ENCODE assay signal across 24 cellular contexts in genomic region chr15:42286445-42287029, GRCh38. TPM values are rescaled to one million over a fixed set of nuclear protein-coding genes. Genes with fewer than 3 reads are reported as not detected.
A peak's percentile ranks its signal among the peaks of the same experiment; 100 is the strongest.
DNase-seq lines count a peak whose midpoint lies in the region; ATAC-seq and TF ChIP-seq lines count a peak whose summit lies in the region.
"Had no signal": no experiment of that assay in that cellular context is flagged by ENCODE, and none has a peak within 500 bp of the region (broad histone marks: within the 10 kb centered on the region; RNA-seq: fewer than 3 reads in every experiment).

No MANE protein-coding gene starts in this region.

- peaks cover 3% of the 10 kb centered on the region; the same call in 1 of the 2 replicates for H3K4me1 ChIP-seq in IMR-90 (ENCODE audit: control insufficient read depth, insufficient read depth, low read length)
- H3K4me1 ChIP-seq: SJSA1, tibial nerve had no signal

- in situ Hi-C loops in IMR-90 (cut with MboI; ENCODE audit: low sequenced_read_pairs): no loop called here

- H2AK9ac ChIP-seq in IMR-90 (replicated peaks; ENCODE audit: low read depth, low read length, poor library complexity): no peak overlapping the region

- no peaks in the 10 kb centered on the region for H3K4me1 Mint-ChIP-seq in WTC11
- H3K4me1 Mint-ChIP-seq: GM23338; stimulated activated memory B cell treated with anti-CD40 and anti-IgM and Interleukin-4, amounts not matched to agents 10 μg/mL and 1 μg/mL and 100 μg/mL, for 72 hours had no signal

- CTCF ChIA-PET in IMR-90 (lab: Yijun Ruan, JAX) (interaction anchor here (0.6 kb wide), 1 partner anchor 1763 kb away, joined by 3 read pairs; no protein-coding TSS in a partner anchor), WTC11 (lab: Charles Lee) (no interaction called here)

- peak overlapping the region; percentile 55; the same call in 1 of the 2 replicates for H3K4me2 ChIP-seq in IMR-90 (ENCODE audit: low read depth, low read length)
- H3K4me2 ChIP-seq: GM23338, PC-9 had no signal

- H3K4me3 Mint-ChIP-seq in WTC11: no peak overlapping the region
- H3K4me3 Mint-ChIP-seq: CD8-positive, alpha-beta T cell; GM23338; stimulated activated memory B cell treated with anti-CD40 and anti-IgM and Interleukin-4, amounts not matched to agents 10 μg/mL and 1 μg/mL and 100 μg/mL, for 72 hours had no signal

- no peak overlapping the region for H2AK5ac ChIP-seq in IMR-90 (ENCODE audit: low read depth, low read length)

- H3K9me3 ChIP-seq in IMR-90 (ENCODE audit: control insufficient read depth, insufficient read depth, low read length): no peaks in the 10 kb centered on the region
- H3K9me3 ChIP-seq: SJSA1, tibial nerve had no signal

- H3K4ac ChIP-seq in IMR-90 (ENCODE audit: low read depth, low read length): no peak overlapping the region; the same call in 1 of the 2 replicates

- no peak overlapping the region for H4K91ac ChIP-seq in IMR-90 (ENCODE audit: insufficient read depth, low read depth, low read length)

- H3K27ac Mint-ChIP-seq in WTC11: no peak overlapping the region
- H3K27ac Mint-ChIP-seq: CD8-positive, alpha-beta T cell; GM23338; stimulated activated memory B cell treated with anti-CD40 and anti-IgM and Interleukin-4, amounts not matched to agents 10 μg/mL and 1 μg/mL and 100 μg/mL, for 72 hours had no signal

- TF ChIP-seq CTCF in AG10803 (conservative IDR thresholded peaks at IDR 0.05; ENCODE audit: low read length): no peak
- TF ChIP-seq CTCF in IMR-90 (conservative IDR thresholded peaks at IDR 0.05; ENCODE audit: low read depth, low read length): no peak
- no peak for TF ChIP-seq CTCF in WTC11 (IDR thresholded peaks at IDR 0.05)

- H2BK20ac ChIP-seq in IMR-90 (ENCODE audit: low read depth, low read length): no peak overlapping the region

- H3K27ac ChIP-seq in IMR-90 (ENCODE audit: insufficient read depth, low read length): no peak overlapping the region
- H3K27ac ChIP-seq: PC-9, SJSA1, tibial nerve had no signal

- no peak overlapping the region for H2BK120ac ChIP-seq in IMR-90 (ENCODE audit: low read depth, low read length)

- DNase-seq in AG10803 (ENCODE audit: low read depth): peak; percentile 19
- DNase-seq in IMR-90: peak; percentile 60
- no peak for DNase-seq in WTC11 (ENCODE audit: low spot score)
- peak; percentile 75 for DNase-seq in iris pigment epithelial cell (ENCODE audit: low read depth)
- DNase-seq in NCI-H1105 treated with DMSO at 0.1 percent for 48 hours (lab: John Stamatoyannopoulos, UW): no peak
- no peak for DNase-seq in GM03348 (ENCODE audit: low spot score)
- DNase-seq in A172 (ENCODE audit: low spot score): no peak
- DNase-seq: ACHN; activated CD4-positive, CD25-positive, alpha-beta regulatory T cell treated with anti-CD3 and anti-CD28 coated beads, Interleukin-2, amount 50 U/mL, for 72 hours; activated gamma-delta T cell; amniotic stem cell; CD8-positive, alpha-beta T cell; DMS79 treated with DMSO at 0.1 percent for 48 hours; foreskin melanocyte; KG1; left cardiac atrium; NCI-H526 treated with DMSO at 0.1 percent for 48 hours; PC-9; T-helper 9 cell had no signal

- H4K20me1 ChIP-seq in IMR-90 (ENCODE audit: insufficient read depth, low read length): no peaks in the 10 kb centered on the region

- POLR2A ChIA-PET in IMR-90 (lab: Charles Lee; ENCODE audit: unreplicated experiment): no interaction called here
- POLR2A ChIA-PET in WTC11 (lab: Charles Lee): no interaction called here

- no peak overlapping the region; the same call in 1 of the 2 replicates for H4K5ac ChIP-seq in IMR-90 (ENCODE audit: low read depth, low read length)

- ATAC-seq in IMR-90 (ENCODE audit: low read depth): peak; percentile 79
- no peak for ATAC-seq in WTC11
- no peak for ATAC-seq in HG03469 (IDR thresholded peaks at IDR 0.05; ENCODE audit: unreplicated experiment)
- ATAC-seq: CD8-positive, alpha-beta T cell; GM23338; left cardiac atrium; stimulated activated memory B cell treated with anti-CD40 and anti-IgM and Interleukin-4, amounts not matched to agents 10 μg/mL and 1 μg/mL and 100 μg/mL, for 72 hours had no signal

- dilution Hi-C loops in IMR-90 (cut with HindIII; ENCODE audit: low sequenced_read_pairs, unreplicated experiment): no loop called here

- no peak for TF ChIP-seq RAD21 in IMR-90 (IDR thresholded peaks at IDR 0.05; ENCODE audit: low read length)

- H3K23ac ChIP-seq in IMR-90 (ENCODE audit: low read depth, low read length): no peak overlapping the region

- H3K56ac ChIP-seq in IMR-90 (ENCODE audit: extremely low read depth, insufficient read depth, low read length): no peak overlapping the region

- no peaks in the 10 kb centered on the region for H3K27me3 ChIP-seq in IMR-90 (ENCODE audit: control insufficient read depth, insufficient read depth, low read length)
- H3K27me3 ChIP-seq: SJSA1, tibial nerve had no signal

- H3K9me3 Mint-ChIP-seq in WTC11: no peaks in the 10 kb centered on the region
- H3K9me3 Mint-ChIP-seq: CD8-positive, alpha-beta T cell; GM23338; stimulated activated memory B cell treated with anti-CD40 and anti-IgM and Interleukin-4, amounts not matched to agents 10 μg/mL and 1 μg/mL and 100 μg/mL, for 72 hours had no signal

- no peaks in the 10 kb centered on the region for H3K36me3 Mint-ChIP-seq in WTC11

- H2AFZ ChIP-seq in IMR-90 (replicated peaks; ENCODE audit: low read length, poor library complexity): no peak overlapping the region
- H2AFZ ChIP-seq: GM23338, PC-9 had no signal

- no peak overlapping the region for H3K4me3 ChIP-seq in AG10803 (ENCODE audit: low read length)
- H3K4me3 ChIP-seq in IMR-90 (ENCODE audit: insufficient read depth, low read depth, low read length): no peak overlapping the region
- H3K4me3 ChIP-seq: GM23338, PC-9, SJSA1, tibial nerve had no signal

- no peaks in the 10 kb centered on the region for H3K27me3 Mint-ChIP-seq in WTC11 (ENCODE audit: low read depth)
- H3K27me3 Mint-ChIP-seq: stimulated activated memory B cell treated with anti-CD40 and anti-IgM and Interleukin-4, amounts not matched to agents 10 μg/mL and 1 μg/mL and 100 μg/mL, for 72 hours had no signal

- no TSS peak for BruUV-seq in IMR-90 (replicated peaks; lab: Mats Ljungman, UMichigan)

- intact Hi-C loops in IMR-90 (cut with micrococcal nuclease): no loop called here

- no peaks in the 10 kb centered on the region for H3K79me1 ChIP-seq in IMR-90 (ENCODE audit: low read depth in 1 of 2, low read length in 2 of 2)

- H3K36me3 ChIP-seq in IMR-90 (ENCODE audit: control insufficient read depth, insufficient read depth, low read length): peaks cover 5% of the 10 kb centered on the region

- H2BK15ac ChIP-seq in IMR-90 (ENCODE audit: low read depth, low read length): no peak overlapping the region

- H3K14ac ChIP-seq in IMR-90 (replicated peaks; ENCODE audit: low read depth, low read length): peak overlapping the region; percentile 6

- no peak overlapping the region for H3K9ac ChIP-seq in IMR-90 (ENCODE audit: low read depth, low read length)

- 0 out of 2 replicates have a peak, but pooled peaks cover 5% of the 10 kb centered on the region for H3K9me1 ChIP-seq in IMR-90 (ENCODE audit: insufficient read depth, low read length)

- 60% methylated on average over 1 of the region's 4 CpGs; no CpG with 5 or more reads in 1 of the 2 experiments for WGBS in IMR-90 (ENCODE audit: extremely low coverage in 2 of 2, insufficient read length in 1 of 2), 2 experiments

- peak overlapping the region; percentile 32 for H2BK5ac ChIP-seq in IMR-90 (ENCODE audit: low read depth, low read length, poor library complexity, severe bottlenecking)

- peak overlapping the region; percentile 31; the same call in 1 of the 2 replicates for H3K18ac ChIP-seq in IMR-90 (ENCODE audit: low read depth, low read length)

- H4K8ac ChIP-seq in IMR-90 (ENCODE audit: low read depth in 2 of 2, low read length in 2 of 2): no peak overlapping the region; a peak in 1 of 4 replicates

- TF ChIP-seq POLR2A in IMR-90 (IDR thresholded peaks at IDR 0.05; ENCODE audit: low read depth, low read length): no peak

TF ChIP-seq in IMR-90, 13 proteins besides CTCF, POLR2A, EP300 and RAD21:
- TF ChIP-seq USF2 (IDR thresholded peaks at IDR 0.05; ENCODE audit: low read depth, low read length) (no peak), FOS (IDR thresholded peaks at IDR 0.05; ENCODE audit: low read depth, low read length) (no peak; the same call in 1 of the 2 replicates), CEBPB (IDR thresholded peaks at IDR 0.05; ENCODE audit: low read depth, low read length) (peak; percentile 95)
TF ChIP-seq in IMR-90: peak in this region for 1.

TF ChIP-seq in WTC11, 78 proteins besides CTCF, POLR2A, EP300 and RAD21:
- no peak for TF ChIP-seq ZNF121 (CRISPR knock-in tag; IDR thresholded peaks at IDR 0.05)
- peak; percentile 95 for TF ChIP-seq GABPB1 (CRISPR knock-in tag; IDR thresholded peaks at IDR 0.05)
- no peak for TF ChIP-seq IRF2 (CRISPR knock-in tag; IDR thresholded peaks at IDR 0.05; ENCODE audit: borderline replicate concordance, low read depth)
- TF ChIP-seq JAZF1 (CRISPR knock-in tag; IDR thresholded peaks at IDR 0.05): no peak

RNA-seq across cellular contexts. Expression of gene TMEM87A, which starts 13.3 kb away (rescaled TPM):
- total RNA-seq in IMR-90 (2012; rRNA removed) (45.3 and 67.2 TPM in 2 replicates), WTC11 (2021) (28.6 to 32.4 TPM (median 30.5 TPM) in 3 replicates)
- polyA plus RNA-seq in IMR-90 (2012; rRNA removed): 15.3 and 16.6 TPM in 2 replicates
- 3.0 and 4.6 TPM in 2 replicates for polyA plus RNA-seq in IMR-90 (2012; cell fraction: cytosol; rRNA removed)
- 3.2 and 32.7 TPM in 2 replicates for polyA plus RNA-seq in IMR-90 (2012; cell fraction: nucleus; rRNA removed; ENCODE audit: low replicate concordance)
- 57.1 and 57.2 TPM in 2 replicates for total RNA-seq in A172 (2014; rRNA removed; shearing (Covaris generic))

RNA-seq across cellular contexts. Expression of gene GANC, which starts 13.5 kb away (rescaled TPM):
- 16.7 and 19.2 TPM in 2 replicates for total RNA-seq in IMR-90 (2012; rRNA removed)
- 6.7 and 7.1 TPM in 2 replicates for polyA plus RNA-seq in IMR-90 (2012; rRNA removed)
- 1.9 and 2.1 TPM in 2 replicates for polyA plus RNA-seq in IMR-90 (2012; cell fraction: cytosol; rRNA removed)
- polyA plus RNA-seq in IMR-90 (2012; cell fraction: nucleus; rRNA removed; ENCODE audit: low replicate concordance): 5.7 and 18.4 TPM in 2 replicates
- 18.5 to 20.5 TPM (median 19.6 TPM) in 3 replicates for total RNA-seq in WTC11 (2021)
- total RNA-seq in A172 (2014; rRNA removed; shearing (Covaris generic)): 11.7 and 20.1 TPM in 2 replicates

Comparison
In these comparisons a context has a peak if more than half of its experiments do, and no peak if none do; other contexts are left out.
1. DNase-seq: peak in AG10803 (single experiment), IMR-90 (single experiment) and iris pigment epithelial cell (single experiment); none in WTC11 (single experiment), NCI-H1105 treated with DMSO at 0.1 percent for 48 hours (single experiment), GM03348 (single experiment) and A172 (single experiment).